8 cellular contexts compared by ENCODE assay signal in the genomic region with DNA sequence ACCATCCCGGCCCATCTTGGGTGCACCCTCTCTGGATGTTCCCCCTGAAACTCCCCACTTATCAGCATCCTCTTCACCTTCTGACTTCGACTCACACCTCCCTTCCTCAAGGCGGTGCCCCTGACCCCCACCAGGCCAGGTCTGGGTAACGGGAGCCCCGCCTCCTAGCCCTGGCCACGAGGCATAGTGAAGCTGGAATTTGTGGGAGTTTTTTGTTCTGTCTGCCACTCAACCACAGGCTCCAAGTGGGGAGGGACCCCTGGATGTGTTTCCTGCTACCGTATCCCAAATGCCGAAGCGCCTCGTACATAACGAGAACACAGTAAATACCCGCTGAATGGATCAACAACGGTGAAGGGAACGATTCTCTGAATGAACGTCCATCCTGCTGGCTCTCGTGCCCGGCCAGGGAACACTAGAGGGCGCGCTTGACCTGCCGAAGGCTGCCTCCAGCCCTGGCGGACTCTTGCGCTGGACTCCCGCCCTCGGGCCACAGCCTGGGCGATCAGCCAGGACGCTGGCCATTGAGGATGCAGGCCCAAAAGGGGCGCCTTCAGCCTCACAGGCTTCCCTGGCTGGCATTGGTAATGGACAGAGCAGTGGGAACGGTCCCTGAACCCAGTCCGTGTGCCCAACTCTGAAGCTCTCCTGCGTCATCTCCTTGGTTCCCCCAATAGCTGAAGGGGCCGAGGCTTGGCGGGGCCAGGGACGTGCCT. TPM values are rescaled to one million over a fixed set of nuclear protein-coding genes. Genes with fewer than 3 reads are reported as not detected.
A peak's percentile ranks its signal among the peaks of the same experiment; 100 is the strongest.
DNase-seq lines count a peak whose midpoint lies in the region; FAIRE-seq and TF ChIP-seq lines count a peak whose summit lies in the region.

No MANE protein-coding gene starts in this region.

- no peak overlapping the region for H3K4me3 ChIP-seq in AG09309 (ENCODE audit: control insufficient read depth, low read depth, low read length)
- H3K4me3 ChIP-seq in WERI-Rb-1 (ENCODE audit: low read depth, low read length), result no peak overlapping the region
- H3K4me3 ChIP-seq in bronchial epithelial cell (ENCODE audit: low read depth, low read length), result no peak overlapping the region

- no peak overlapping the region for H3K27ac ChIP-seq in WERI-Rb-1

- peak; percentile 44 for FAIRE-seq in GM19239 (lab: Jason Lieb, UNC)
- no peak for FAIRE-seq in bronchial epithelial cell (lab: Jason Lieb, UNC)

- H3K36me3 ChIP-seq in WERI-Rb-1, result no peaks in the 10 kb centered on the region
- H3K36me3 ChIP-seq in bronchial epithelial cell (ENCODE audit: control insufficient read depth, insufficient read depth, low read length), result no peaks in the 10 kb centered on the region

- H3K9me3 ChIP-seq in WERI-Rb-1 (ENCODE audit: severe bottlenecking), result no peaks in the 10 kb centered on the region

- peak; percentile 23 for DNase-seq in AG09309 (ENCODE audit: low read depth)
- peak; percentile 69 for DNase-seq in GM19239 (ENCODE audit: insufficient read length, low spot score)
- peak; percentile 23 for DNase-seq in NCI-H1048 (lab: John Stamatoyannopoulos, UW)
- DNase-seq in WERI-Rb-1, result peak; percentile 75
- DNase-seq in bronchial epithelial cell (ENCODE audit: low read depth), result peak; percentile 24
- DNase-seq in islet precursor cell, result peak; percentile 89
- DNase-seq in stimulated activated CD4-positive, alpha-beta T cell treated with anti-CD3 and anti-CD28 coated beads, Interleukin-15, amount 100 ng/mL, for 24 hours, result peak; percentile 77
- DNase-seq in NCI-H2107 treated with DMSO at 0.1 percent for 48 hours (lab: John Stamatoyannopoulos, UW; ENCODE audit: unreplicated experiment), result no peak

- no peaks in the 10 kb centered on the region for H3K27me3 ChIP-seq in WERI-Rb-1 (ENCODE audit: insufficient read depth, low read depth, severe bottlenecking)
- H3K27me3 ChIP-seq in bronchial epithelial cell (ENCODE audit: control insufficient read depth, insufficient read depth, low read length), result no peaks in the 10 kb centered on the region

- TF ChIP-seq CTCF in AG09309 (IDR thresholded peaks at IDR 0.05; ENCODE audit: control insufficient read depth, insufficient read depth, low read depth, low read length, missing control alignments) (peak; percentile 96), WERI-Rb-1 (IDR thresholded peaks at IDR 0.05; ENCODE audit: low read depth, low read length) (peak; percentile 84), bronchial epithelial cell (IDR thresholded peaks at IDR 0.05; ENCODE audit: insufficient read depth, low read length, severe bottlenecking) (peak; percentile 98)

RNA-seq across cellular contexts. Expression of gene PHYKPL, which starts 47.3 kb away (rescaled TPM):
- 29.2 and 40.6 TPM in 2 replicates for total RNA-seq in bronchial epithelial cell
